9 cellular contexts compared by ENCODE assay signal in genomic region chr7:2477447-2478386, GRCh38. TPM values are rescaled to one million over a fixed set of nuclear protein-coding genes. Genes with fewer than 3 reads are reported as not detected.
DNase-seq lines count a peak whose midpoint lies in the region; ATAC-seq and TF ChIP-seq lines count a peak whose summit lies in the region.
"Had no signal": no experiment of that assay in that cellular context is flagged by ENCODE, and none has a peak within 500 bp of the region (broad histone marks: within the 10 kb centered on the region; RNA-seq: fewer than 3 reads in every experiment).

No MANE protein-coding gene starts in this region.

- no peak overlapping the region for H3K4me3 Mint-ChIP-seq in activated CD4-positive, alpha-beta T cell treated with anti-CD3 and anti-CD28 coated beads, Interleukin-2, amount 10 ng/mL, durations not matched to agents 24 days and 14 days

- peak; percentile 94 for DNase-seq in AG08395 (ENCODE audit: low spot score)
- peak; percentile 43 for DNase-seq in NCI-H1092 treated with DMSO at 0.1 percent for 48 hours (lab: John Stamatoyannopoulos, UW)
- DNase-seq in activated CD4-positive, alpha-beta T cell treated with anti-CD3 and anti-CD28 coated beads, Interleukin-2, amount 10 ng/mL, durations not matched to agents 24 days and 14 days, result peak; percentile 91
- peak; percentile 57 for DNase-seq in choroid plexus epithelial cell (ENCODE audit: low read depth)
- peak; percentile 81 for DNase-seq in lower lobe of right lung
- DNase-seq in stimulated activated CD8-positive, alpha-beta memory T cell treated with anti-CD3 and anti-CD28 coated beads, Interleukin-15, amount 100 ng/mL, for 48 hours (ENCODE audit: low read depth in 2 of 2), result peak; percentile 46 to 64

- H3K36me3 ChIP-seq in lower lobe of right lung, result no peaks in the 10 kb centered on the region

- H3K27me3 Mint-ChIP-seq in activated CD4-positive, alpha-beta T cell treated with anti-CD3 and anti-CD28 coated beads, Interleukin-2, amount 10 ng/mL, durations not matched to agents 24 days and 14 days, result peaks cover 2% of the 10 kb centered on the region

- no peaks in the 10 kb centered on the region for H3K36me3 Mint-ChIP-seq in activated CD4-positive, alpha-beta T cell treated with anti-CD3 and anti-CD28 coated beads, Interleukin-2, amount 10 ng/mL, durations not matched to agents 24 days and 14 days (ENCODE audit: low read depth)

- H3K27ac ChIP-seq in lower lobe of right lung, result no peak overlapping the region

- peaks cover 23% of the 10 kb centered on the region for H3K27me3 ChIP-seq in lower lobe of right lung (ENCODE audit: low read depth)

- no peaks in the 10 kb centered on the region for H3K9me3 ChIP-seq in lower lobe of right lung

- H3K4me1 Mint-ChIP-seq in activated CD4-positive, alpha-beta T cell treated with anti-CD3 and anti-CD28 coated beads, Interleukin-2, amount 10 ng/mL, durations not matched to agents 24 days and 14 days, result peaks cover 3% of the 10 kb centered on the region

- H3K4me1 ChIP-seq in lower lobe of right lung, result peaks cover 20% of the 10 kb centered on the region

- no peak overlapping the region for H3K27ac Mint-ChIP-seq in activated CD4-positive, alpha-beta T cell treated with anti-CD3 and anti-CD28 coated beads, Interleukin-2, amount 10 ng/mL, durations not matched to agents 24 days and 14 days

- ATAC-seq in GM18907 (IDR thresholded peaks at IDR 0.05; ENCODE audit: unreplicated experiment), result peak; percentile 67
- peak; percentile 88 to 90 for ATAC-seq in lower lobe of right lung
- ATAC-seq in GM19452 (IDR thresholded peaks at IDR 0.05; ENCODE audit: unreplicated experiment), result no peak

- no peaks in the 10 kb centered on the region for H3K9me3 Mint-ChIP-seq in activated CD4-positive, alpha-beta T cell treated with anti-CD3 and anti-CD28 coated beads, Interleukin-2, amount 10 ng/mL, durations not matched to agents 24 days and 14 days

- intact Hi-C loops in activated CD4-positive, alpha-beta T cell treated with anti-CD3 and anti-CD28 coated beads, Interleukin-2, amount 10 ng/mL, durations not matched to agents 24 days and 14 days (cut with micrococcal nuclease), result loop anchor here (1.0 to 5.0 kb wide), 2 partner anchors 45 to 78 kb away; partner anchors contain the start of gene BRAT1
- intact Hi-C loops in lower lobe of right lung (cut with DNase I), result no loop called here

- TF ChIP-seq CTCF in choroid plexus epithelial cell (conservative IDR thresholded peaks at IDR 0.05; ENCODE audit: low read depth, low read length) (peak; percentile 80), lower lobe of right lung (IDR thresholded peaks at IDR 0.05) (peak; percentile 80)

- H3K4me3 ChIP-seq in choroid plexus epithelial cell (ENCODE audit: low read depth, low read length) (no peak overlapping the region), lower lobe of right lung (no peak overlapping the region)

RNA-seq across cellular contexts. Expression of gene GRIFIN, which starts 1.5 kb away (rescaled TPM):
- not detected in 2 replicates for total RNA-seq in activated CD4-positive, alpha-beta T cell treated with anti-CD3 and anti-CD28 coated beads, Interleukin-2, amount 10 ng/mL, durations not matched to agents 24 days and 14 days
- not detected for total RNA-seq in lower lobe of right lung
- total RNA-seq: mononuclear cell had no signal

RNA-seq across cellular contexts. Expression of gene LFNG, which starts 41.9 kb away (rescaled TPM):
- total RNA-seq in activated CD4-positive, alpha-beta T cell treated with anti-CD3 and anti-CD28 coated beads, Interleukin-2, amount 10 ng/mL, durations not matched to agents 24 days and 14 days, result 33.9 and 34.2 TPM in 2 replicates
- 42.6 TPM for total RNA-seq in lower lobe of right lung

Comparison
In these comparisons a context has a peak if more than half of its experiments do, and no peak if none do; other contexts are left out.
1. DNase-seq: peak in every context shown above with its lines; median percentile 94 in AG08395; 91 in activated CD4-positive, alpha-beta T cell treated with anti-CD3 and anti-CD28 coated beads, Interleukin-2, amount 10 ng/mL, durations not matched to agents 24 days and 14 days; 81 in lower lobe of right lung; 57 in choroid plexus epithelial cell; 55 in stimulated activated CD8-positive, alpha-beta memory T cell treated with anti-CD3 and anti-CD28 coated beads, Interleukin-15, amount 100 ng/mL, for 48 hours; 43 in NCI-H1092 treated with DMSO at 0.1 percent for 48 hours.